Comparison of ENCODE assay signal across 11 cellular contexts in genomic region chr13:44876782-44877324, GRCh38.
DNase-seq lines count a peak whose midpoint lies in the region; ATAC-seq and TF ChIP-seq lines count a peak whose summit lies in the region.
"Had no signal": no experiment of that assay in that cellular context is flagged by ENCODE, and none has a peak within 500 bp of the region (broad histone marks: within the 10 kb centered on the region; RNA-seq: fewer than 3 reads in every experiment).

No MANE protein-coding gene starts in this region.

- H3K27me3 Mint-ChIP-seq in activated naive CD4-positive, alpha-beta T cell treated with anti-CD3 and anti-CD28 coated beads, Interleukin-2, amount 50 U/mL, for 24 hours: no peaks in the 10 kb centered on the region

- no peaks in the 10 kb centered on the region for H3K36me3 Mint-ChIP-seq in activated naive CD4-positive, alpha-beta T cell treated with anti-CD3 and anti-CD28 coated beads, Interleukin-2, amount 50 U/mL, for 24 hours

- H3K9me3 Mint-ChIP-seq in activated naive CD4-positive, alpha-beta T cell treated with anti-CD3 and anti-CD28 coated beads, Interleukin-2, amount 50 U/mL, for 24 hours: peaks cover 6% of the 10 kb centered on the region

- no peak for ATAC-seq in HG03442 (IDR thresholded peaks at IDR 0.05; ENCODE audit: unreplicated experiment)
- ATAC-seq: left ventricle myocardium superior had no signal

- no peaks in the 10 kb centered on the region for H3K36me3 ChIP-seq in kidney epithelial cell (ENCODE audit: control insufficient read depth, insufficient read depth, low read length)

- no peaks in the 10 kb centered on the region for H3K4me1 Mint-ChIP-seq in activated naive CD4-positive, alpha-beta T cell treated with anti-CD3 and anti-CD28 coated beads, Interleukin-2, amount 50 U/mL, for 24 hours

- peak; percentile 8 for DNase-seq in DMS 273 (lab: John Stamatoyannopoulos, UW; ENCODE audit: unreplicated experiment)
- DNase-seq in DMS 273 treated with DMSO at 0.1 percent for 48 hours (lab: John Stamatoyannopoulos, UW): no peak
- no peak for DNase-seq in kidney epithelial cell (ENCODE audit: low read depth)
- no peak for DNase-seq in SKM-1 (lab: John Stamatoyannopoulos, UW; ENCODE audit: unreplicated experiment)
- DNase-seq in mucosa of gallbladder (ENCODE audit: low spot score): no peak
- DNase-seq: activated gamma-delta T cell treated with Interleukin-2 at 50 U/mL for 16 hours, left ventricle myocardium superior, NCI-H524 had no signal

- H3K4me3 ChIP-seq in kidney epithelial cell (ENCODE audit: low read depth, low read length): no peak overlapping the region

- H3K4me3 Mint-ChIP-seq in activated naive CD4-positive, alpha-beta T cell treated with anti-CD3 and anti-CD28 coated beads, Interleukin-2, amount 50 U/mL, for 24 hours: no peak overlapping the region

- H3K27ac Mint-ChIP-seq in activated naive CD4-positive, alpha-beta T cell treated with anti-CD3 and anti-CD28 coated beads, Interleukin-2, amount 50 U/mL, for 24 hours: peak overlapping the region; percentile 30

- no peaks in the 10 kb centered on the region for H3K27me3 ChIP-seq in kidney epithelial cell (ENCODE audit: control insufficient read depth, insufficient read depth, low read length)

- peak; percentile 45; the same call in 2 of the 3 replicates for TF ChIP-seq CTCF in GM12872 (IDR thresholded peaks at IDR 0.05; ENCODE audit: insufficient read depth, low read depth, low read length)
- peak; percentile 31 for TF ChIP-seq CTCF in kidney epithelial cell (IDR thresholded peaks at IDR 0.05; ENCODE audit: insufficient read depth, low read length, poor library complexity, severe bottlenecking)
